In the genomic region with DNA sequence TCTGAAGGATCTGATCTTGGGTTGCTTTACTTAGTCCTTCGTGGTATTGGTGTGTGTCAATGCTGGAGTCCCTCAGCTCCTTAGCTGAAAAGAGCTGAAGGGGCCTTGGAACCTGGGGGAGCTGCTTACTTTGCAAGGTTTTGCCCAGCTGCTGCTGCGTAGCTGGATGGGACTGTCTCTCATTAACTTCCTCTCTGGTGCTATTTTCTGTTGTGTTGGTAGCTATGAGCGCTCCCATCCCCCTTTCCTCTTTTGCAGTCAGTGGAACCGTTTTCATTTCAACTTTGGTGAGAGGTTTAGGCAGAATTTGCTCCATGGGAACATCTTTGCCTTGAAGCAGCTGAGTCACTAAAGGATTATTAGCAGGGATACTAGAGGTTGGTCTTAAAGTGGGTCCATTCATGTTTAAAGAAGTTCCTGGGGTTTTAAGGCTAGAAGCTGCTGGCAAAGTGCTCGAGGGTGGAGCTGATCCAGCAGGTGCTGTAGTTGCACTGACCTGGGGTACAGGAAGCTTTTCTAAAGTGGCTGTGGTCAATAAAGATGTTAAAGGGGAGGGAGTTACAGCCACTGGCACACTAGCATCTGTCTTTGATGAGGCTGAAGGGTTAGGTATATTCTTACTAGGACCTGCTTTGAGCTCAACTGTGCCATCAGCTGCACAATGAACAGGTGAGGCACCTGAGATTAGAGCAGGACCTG, we compare ENCODE assay signal across 11 cellular contexts.
DNase-seq lines count a peak whose midpoint lies in the region; ATAC-seq and TF ChIP-seq lines count a peak whose summit lies in the region.
"Had no signal": no experiment of that assay in that cellular context is flagged by ENCODE, and none has a peak within 500 bp of the region (broad histone marks: within the 10 kb centered on the region; RNA-seq: fewer than 3 reads in every experiment).

No MANE protein-coding gene starts in this region.

- no peak overlapping the region for H4K91ac ChIP-seq in mesenchymal stem cell (ENCODE audit: low read length)

- H2BK120ac ChIP-seq in mesenchymal stem cell (ENCODE audit: low read depth, low read length), result no peak overlapping the region

- no peak overlapping the region for H3K27ac ChIP-seq in CD4-positive, alpha-beta memory T cell (ENCODE audit: low read depth, low read length)
- H3K27ac ChIP-seq in OCI-LY1 (ENCODE audit: low read depth, low read length, poor library complexity, severe bottlenecking) (peak overlapping the region; percentile 4), right atrium auricular region (no peak overlapping the region), mesenchymal stem cell (ENCODE audit: low read length, poor library complexity, severe bottlenecking) (no peak overlapping the region)
- H3K27ac ChIP-seq: tibial nerve had no signal

- TF ChIP-seq CTCF in OCI-LY1 (IDR thresholded peaks at IDR 0.05; ENCODE audit: low read length) (no peak), right atrium auricular region (IDR thresholded peaks at IDR 0.05) (no peak)

- no peak overlapping the region for H3K4me2 ChIP-seq in OCI-LY1 (ENCODE audit: low read length)
- H3K4me2 ChIP-seq in mesenchymal stem cell (ENCODE audit: low read length, poor library complexity, severe bottlenecking), result no peak overlapping the region

- no peaks in the 10 kb centered on the region for H3K9me3 ChIP-seq in CD4-positive, alpha-beta memory T cell (ENCODE audit: control insufficient read depth in 1 of 2, low read length in 2 of 2)
- H3K9me3 ChIP-seq in OCI-LY1 (ENCODE audit: low read length) (no peaks in the 10 kb centered on the region), right atrium auricular region (no peaks in the 10 kb centered on the region), mesenchymal stem cell (ENCODE audit: control insufficient read depth, low read length) (no peaks in the 10 kb centered on the region)
- H3K9me3 ChIP-seq: tibial nerve had no signal

- H2AFZ ChIP-seq in OCI-LY1 (ENCODE audit: low read length) (no peak overlapping the region), mesenchymal stem cell (ENCODE audit: low read depth, low read length) (no peak overlapping the region)

- H3K14ac ChIP-seq in mesenchymal stem cell (ENCODE audit: low read length in 2 of 2), result no peak overlapping the region

- DNase-seq in CD4-positive, alpha-beta memory T cell, result no peak
- DNase-seq in germinal center (ENCODE audit: low spot score) (peak; percentile 7), right atrium auricular region (ENCODE audit: low spot score) (no peak), mesenchymal stem cell (no peak), left ventricle myocardium superior (no peak)

- no peak overlapping the region for H3K18ac ChIP-seq in mesenchymal stem cell (ENCODE audit: low read depth in 1 of 2, low read length in 2 of 2)

- peaks cover 47 to 52% of the 10 kb centered on the region in 2 donors for H3K36me3 Mint-ChIP-seq in CD4-positive, alpha-beta memory T cell

- H3K23ac ChIP-seq in mesenchymal stem cell (ENCODE audit: low read length in 2 of 2), result no peak overlapping the region

- H2BK5ac ChIP-seq in mesenchymal stem cell (ENCODE audit: low read depth, low read length, poor library complexity, severe bottlenecking), result no peak overlapping the region

- H3K27ac Mint-ChIP-seq in CD4-positive, alpha-beta memory T cell, result peak overlapping the region; percentile 9 to 82 (median 53)
- H3K27ac Mint-ChIP-seq: brain had no signal

- intact Hi-C loops in CD4-positive, alpha-beta memory T cell (cut with micrococcal nuclease), result no loop called here
- intact Hi-C loops in left ventricle myocardium superior (cut with micrococcal nuclease), result no loop called here

- no peak overlapping the region for H2BK12ac ChIP-seq in mesenchymal stem cell (ENCODE audit: low read length in 2 of 2)

- H3K9me3 Mint-ChIP-seq in CD4-positive, alpha-beta memory T cell, result no peaks in the 10 kb centered on the region
- H3K9me3 Mint-ChIP-seq: brain had no signal

- CTCF ChIA-PET in CD4-positive, alpha-beta memory T cell (lab: Charles Lee; ENCODE audit: partially characterized antibody), result interaction anchor here (0.9 to 1.3 kb wide), 4 partner anchors 8 to 433 kb away, joined by 3 to 6 read pairs (median 3); no protein-coding TSS in a partner anchor

- ATAC-seq in GM21737 (IDR thresholded peaks at IDR 0.05; ENCODE audit: unreplicated experiment), result peak; percentile 79
- no peak for ATAC-seq in HG02798 (IDR thresholded peaks at IDR 0.05; ENCODE audit: poor library complexity, unreplicated experiment)
- ATAC-seq in left ventricle myocardium superior, result no peak
- ATAC-seq: esophagus mucosa had no signal

- H3K4ac ChIP-seq in mesenchymal stem cell (ENCODE audit: low read depth in 1 of 2, low read length in 2 of 2), result no peak overlapping the region

- H4K20me1 ChIP-seq in OCI-LY1 (ENCODE audit: insufficient read depth, low read length), result no peaks in the 10 kb centered on the region

- H2BK15ac ChIP-seq in mesenchymal stem cell (ENCODE audit: low read depth, poor library complexity, severe bottlenecking), result no peak overlapping the region

- peaks cover 11% of the 10 kb centered on the region for H3K79me1 ChIP-seq in mesenchymal stem cell (replicated peaks; ENCODE audit: low read length, poor library complexity, severe bottlenecking)

- H3K9ac ChIP-seq in OCI-LY1 (ENCODE audit: low read length) (no peak overlapping the region), mesenchymal stem cell (ENCODE audit: low read length) (no peak overlapping the region)

- H3K36me3 ChIP-seq in CD4-positive, alpha-beta memory T cell (ENCODE audit: insufficient read depth, low read length), result peaks cover 26% of the 10 kb centered on the region
- peaks cover 33% of the 10 kb centered on the region; the same call in 1 of the 2 replicates for H3K36me3 ChIP-seq in OCI-LY1 (ENCODE audit: insufficient read depth, low read length)
- peaks cover 46% of the 10 kb centered on the region for H3K36me3 ChIP-seq in right atrium auricular region
- H3K36me3 ChIP-seq in mesenchymal stem cell (ENCODE audit: control insufficient read depth in 1 of 2, insufficient read depth in 2 of 2, low read depth in 1 of 2, low read length in 2 of 2), result peaks cover 24 to 81% of the 10 kb centered on the region in 2 experiments

- peaks cover 6 to 21% (median 15%) of the 10 kb centered on the region in 4 donors for H3K4me1 Mint-ChIP-seq in CD4-positive, alpha-beta memory T cell

- H3K27me3 Mint-ChIP-seq in CD4-positive, alpha-beta memory T cell, result no peaks in the 10 kb centered on the region
- H3K27me3 Mint-ChIP-seq: brain had no signal

- POLR2A ChIA-PET in CD4-positive, alpha-beta memory T cell (lab: Charles Lee; ENCODE audit: partially characterized antibody), result interaction anchor here (1.3 kb wide), 1 partner anchor 51 kb away, joined by 4 read pairs; no protein-coding TSS in a partner anchor

- no peaks in the 10 kb centered on the region for H3F3A ChIP-seq in OCI-LY1 (ENCODE audit: insufficient read depth, low read length)

- H3K27me3 ChIP-seq in CD4-positive, alpha-beta memory T cell (ENCODE audit: insufficient read depth, low read length), result no peaks in the 10 kb centered on the region
- no peaks in the 10 kb centered on the region for H3K27me3 ChIP-seq in OCI-LY1 (ENCODE audit: insufficient read depth, low read length)
- H3K27me3 ChIP-seq in right atrium auricular region, result no peaks in the 10 kb centered on the region
- H3K27me3 ChIP-seq in mesenchymal stem cell (ENCODE audit: control insufficient read depth in 1 of 2, insufficient read depth in 1 of 2, low read length in 2 of 2), result no peaks in the 10 kb centered on the region
- H3K27me3 ChIP-seq: tibial nerve had no signal

- H3K9me2 ChIP-seq in OCI-LY1 (ENCODE audit: low read depth, low read length), result no peaks in the 10 kb centered on the region

- no peak overlapping the region for H2AK5ac ChIP-seq in mesenchymal stem cell (ENCODE audit: low read length, severe bottlenecking)

- H3K4me1 ChIP-seq in CD4-positive, alpha-beta memory T cell (ENCODE audit: insufficient read depth, low read length), result no peaks in the 10 kb centered on the region
- H3K4me1 ChIP-seq in OCI-LY1 (ENCODE audit: insufficient read depth, low read length, severe bottlenecking) (peaks cover 15% of the 10 kb centered on the region), right atrium auricular region (no peaks in the 10 kb centered on the region), mesenchymal stem cell (ENCODE audit: control insufficient read depth, insufficient read depth, low read depth, low read length) (peaks cover 9% of the 10 kb centered on the region)
- H3K4me1 ChIP-seq: tibial nerve had no signal

- H3K79me2 ChIP-seq in OCI-LY1 (ENCODE audit: insufficient read depth, low read length), result no peaks in the 10 kb centered on the region

- 99% methylated on average over 5 of the region's 5 CpGs for WGBS in mesenchymal stem cell

- H3K4me3 ChIP-seq in CD4-positive, alpha-beta memory T cell (ENCODE audit: low read length in 2 of 2), result no peak overlapping the region
- no peak overlapping the region for H3K4me3 ChIP-seq in OCI-LY1 (ENCODE audit: low read depth, low read length, poor library complexity, severe bottlenecking)
- H3K4me3 ChIP-seq in right atrium auricular region, result no peak overlapping the region
- no peak overlapping the region for H3K4me3 ChIP-seq in mesenchymal stem cell (ENCODE audit: insufficient read depth in 1 of 2, low read depth in 1 of 2, low read length in 2 of 2)
- H3K4me3 ChIP-seq: tibial nerve had no signal

- H4K8ac ChIP-seq in mesenchymal stem cell (ENCODE audit: low read length), result no peak overlapping the region

- peak overlapping the region in 5 of 8 donors; percentile 33 to 62 (median 57) for H3K4me3 Mint-ChIP-seq in CD4-positive, alpha-beta memory T cell
- H3K4me3 Mint-ChIP-seq: brain had no signal
